13 cellular contexts compared by ENCODE assay signal in genomic region chr3:58202917-58203360, GRCh38. TPM values are rescaled to one million over a fixed set of nuclear protein-coding genes. Genes with fewer than 3 reads are reported as not detected.
DNase-seq lines count a peak whose midpoint lies in the region; ATAC-seq and TF ChIP-seq lines count a peak whose summit lies in the region.
"Had no signal": no experiment of that assay in that cellular context is flagged by ENCODE, and none has a peak within 500 bp of the region (broad histone marks: within the 10 kb centered on the region; RNA-seq: fewer than 3 reads in every experiment).

No MANE protein-coding gene starts in this region.

- no peak overlapping the region for H3K4me3 ChIP-seq in SJCRH30

- DNase-seq in GM10248 (ENCODE audit: extremely low spot score) (peak; percentile 63), SJCRH30 (peak; percentile 47 to 69), medulla oblongata (ENCODE audit: extremely low spot score) (no peak), head of caudate nucleus (no peak), putamen (ENCODE audit: low spot score) (no peak), activated gamma-delta T cell (lab: John Stamatoyannopoulos, UW) (no peak)
- DNase-seq: activated CD4-positive, alpha-beta memory T cell treated with anti-CD3 and anti-CD28 coated beads for 36 hours; BE2C; effector memory CD4-positive, alpha-beta T cell; NCI-H526 treated with DMSO at 0.1 percent for 48 hours had no signal

- H3K9me3 ChIP-seq in SJCRH30 (replicated peaks) = no peaks in the 10 kb centered on the region
- H3K9me3 ChIP-seq: BE2C had no signal

- TF ChIP-seq CTCF in GM10248 (IDR thresholded peaks at IDR 0.05; ENCODE audit: control extremely low read depth, extremely low read depth, low read depth, missing control alignments) = no peak

- peak; percentile 71 for ATAC-seq in GM19455 (IDR thresholded peaks at IDR 0.05; ENCODE audit: unreplicated experiment)
- peak; percentile 71 for ATAC-seq in HG02938 (IDR thresholded peaks at IDR 0.05; ENCODE audit: unreplicated experiment)

- H3K27ac ChIP-seq in SJCRH30 = no peak overlapping the region

- no peaks in the 10 kb centered on the region for H3K4me1 ChIP-seq in SJCRH30
- H3K4me1 ChIP-seq: BE2C had no signal

- CTCF ChIA-PET in GM10248 (lab: Yijun Ruan, JAX) = interaction anchor here (1.1 to 7.9 kb wide), 8 partner anchors 11 to 104 kb away, joined by 3 to 142 read pairs (median 10); partner anchors contain the start of genes DNASE1L3, HTD2 and RPP14

- no peaks in the 10 kb centered on the region for H3K36me3 ChIP-seq in SJCRH30
- H3K36me3 ChIP-seq: BE2C had no signal

- intact Hi-C loops in head of caudate nucleus (cut with DNase I) = no loop called here

- no peaks in the 10 kb centered on the region for H3K27me3 ChIP-seq in SJCRH30
- H3K27me3 ChIP-seq: BE2C had no signal

- POLR2A ChIA-PET in GM10248 (lab: Yijun Ruan, JAX) = interaction anchor here (0.6 to 1.3 kb wide), 4 partner anchors 11 to 1521 kb away, joined by 3 to 9 read pairs (median 3); partner anchors contain the start of genes HTD2 and RPP14

RNA-seq across cellular contexts. Expression of gene DNASE1L3, which starts 7.8 kb away (rescaled TPM):
- not detected in 2 replicates for total RNA-seq in SJCRH30 (2014; rRNA removed; shearing (Covaris generic))
- total RNA-seq: activated CD4-positive, alpha-beta memory T cell treated with anti-CD3 and anti-CD28 coated beads for 36 hours; LHCN-M2 had no signal

RNA-seq across cellular contexts. Expression of gene ABHD6, which starts 34.7 kb away (rescaled TPM):
- 4.3 and 4.6 TPM in 2 replicates for total RNA-seq in SJCRH30 (2014; rRNA removed; shearing (Covaris generic))

Comparison
In these comparisons a context has a peak if more than half of its experiments do, and no peak if none do; other contexts are left out.
1. DNase-seq: peak in GM10248 (single experiment) and SJCRH30 (2 of 2); none in medulla oblongata (single experiment), head of caudate nucleus (0 of 42), putamen (single experiment) and activated gamma-delta T cell (single experiment).